19 cellular contexts compared by ENCODE assay signal in genomic region chr22:27495325-27495724, GRCh38.
DNase-seq lines count a peak whose midpoint lies in the region; ATAC-seq and TF ChIP-seq lines count a peak whose summit lies in the region.
"Had no signal": no experiment of that assay in that cellular context is flagged by ENCODE, and none has a peak within 500 bp of the region (broad histone marks: within the 10 kb centered on the region; RNA-seq: fewer than 3 reads in every experiment).

No MANE protein-coding gene starts in this region.

- no peak for DNase-seq in nephron progenitor cell
- DNase-seq in posterior vena cava (ENCODE audit: low spot score): peak; percentile 50
- no peak for DNase-seq in 8988T
- DNase-seq in amygdala (lab: John Stamatoyannopoulos, UW): no peak
- DNase-seq: C1 segment of cervical spinal cord; CD4-positive, CD25-positive, alpha-beta regulatory T cell; CD8-positive, alpha-beta memory T cell; COR-L47; DMS 273 treated with DMSO at 0.1 percent for 48 hours; DMS53; DND-41; EL; H9 had no signal

- no peak overlapping the region for H3K27ac ChIP-seq in BLaER1
- peak overlapping the region; percentile 71 for H3K27ac ChIP-seq in ectodermal cell (ENCODE audit: insufficient read depth, low read depth, low read length, poor library complexity, severe bottlenecking)
- H3K27ac ChIP-seq: 22Rv1 had no signal

- H3K27ac Mint-ChIP-seq in nephron progenitor cell: peak overlapping the region; percentile 60
- H3K27ac Mint-ChIP-seq: CD4-positive, CD25-positive, alpha-beta regulatory T cell; CD8-positive, alpha-beta memory T cell; GM23338 had no signal

- H3K4me1 ChIP-seq in BLaER1: peaks cover 32% of the 10 kb centered on the region
- H3K4me1 ChIP-seq in ectodermal cell (ENCODE audit: control insufficient read depth, insufficient read depth, low read length): peaks cover 26% of the 10 kb centered on the region

- peaks cover 12% of the 10 kb centered on the region for H3K27me3 Mint-ChIP-seq in nephron progenitor cell (ENCODE audit: low read depth, poor library complexity)
- H3K27me3 Mint-ChIP-seq: CD4-positive, CD25-positive, alpha-beta regulatory T cell had no signal

- no peak overlapping the region for H3K9ac ChIP-seq in BLaER1

- peak overlapping the region; percentile 37 for H3K4me3 Mint-ChIP-seq in nephron progenitor cell
- H3K4me3 Mint-ChIP-seq: CD8-positive, alpha-beta memory T cell; GM23338; H9 had no signal

- H3K27me3 ChIP-seq in BLaER1 (no peaks in the 10 kb centered on the region; the same call in 1 of the 2 replicates), ectodermal cell (ENCODE audit: control insufficient read depth, insufficient read depth, low read length, poor library complexity, severe bottlenecking) (no peaks in the 10 kb centered on the region)

- H3K9me3 ChIP-seq in BLaER1: peaks cover 21% of the 10 kb centered on the region
- H3K9me3 ChIP-seq in ectodermal cell (ENCODE audit: control insufficient read depth, low read length): no peaks in the 10 kb centered on the region

- peaks cover 22% of the 10 kb centered on the region for H3K9me3 Mint-ChIP-seq in nephron progenitor cell

- 52 to 59% methylated on average over 8 of the region's 8 CpGs for WGBS in ectodermal cell, 2 experiments

- peaks cover 13% of the 10 kb centered on the region for H3K36me3 Mint-ChIP-seq in nephron progenitor cell (ENCODE audit: low read depth)
- H3K36me3 Mint-ChIP-seq: CD4-positive, CD25-positive, alpha-beta regulatory T cell had no signal

- H3K36me3 ChIP-seq in BLaER1: no peaks in the 10 kb centered on the region
- H3K36me3 ChIP-seq in ectodermal cell (ENCODE audit: control insufficient read depth, insufficient read depth, low read length): no peaks in the 10 kb centered on the region

- H3K4me2 ChIP-seq in BLaER1: peak overlapping the region; percentile 49
- H3K4me2 ChIP-seq: GM23338 had no signal

- intact Hi-C loops in posterior vena cava (cut with DNase I): no loop called here

- H3K4me3 ChIP-seq in BLaER1: no peak overlapping the region
- H3K4me3 ChIP-seq in ectodermal cell (ENCODE audit: insufficient read depth, low read depth, low read length): no peak overlapping the region
- H3K4me3 ChIP-seq: GM23338 had no signal

- ATAC-seq in GM21529 (IDR thresholded peaks at IDR 0.05; ENCODE audit: unreplicated experiment): no peak
- ATAC-seq: HepG2 had no signal

- TF ChIP-seq CTCF in nephron progenitor cell (IDR thresholded peaks at IDR 0.05): no peak

- H4K20me1 ChIP-seq in BLaER1: no peaks in the 10 kb centered on the region

- H3K4me1 Mint-ChIP-seq in nephron progenitor cell: peaks cover 50% of the 10 kb centered on the region
- H3K4me1 Mint-ChIP-seq: CD4-positive, CD25-positive, alpha-beta regulatory T cell; CD8-positive, alpha-beta memory T cell had no signal
